10 cellular contexts compared by ENCODE assay signal in the genomic region with DNA sequence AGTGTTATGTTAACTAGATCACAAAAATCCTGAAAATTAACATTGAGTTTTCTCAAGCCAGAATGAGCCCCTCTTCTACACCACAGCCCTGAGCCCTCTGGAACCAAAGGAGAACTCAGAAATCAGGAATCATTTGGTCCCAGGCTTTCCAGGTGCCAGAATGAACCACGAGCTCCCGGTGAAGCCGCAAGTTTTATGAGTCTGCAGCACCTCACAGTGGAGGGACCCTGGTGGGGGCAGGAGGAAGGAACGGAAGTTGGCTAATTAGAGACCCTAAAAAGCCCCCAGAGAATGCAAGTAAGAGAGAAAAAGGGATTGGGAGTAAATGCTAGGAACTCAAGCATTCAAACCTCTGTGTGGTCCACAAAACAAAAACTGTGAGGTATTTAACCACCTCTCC. TPM values are rescaled to one million over a fixed set of nuclear protein-coding genes. Genes with fewer than 3 reads are reported as not detected.
A peak's percentile ranks its signal among the peaks of the same experiment; 100 is the strongest.
DNase-seq lines count a peak whose midpoint lies in the region; ATAC-seq and TF ChIP-seq lines count a peak whose summit lies in the region.
"Had no signal": no experiment of that assay in that cellular context is flagged by ENCODE, and none has a peak within 500 bp of the region (broad histone marks: within the 10 kb centered on the region; RNA-seq: fewer than 3 reads in every experiment).

No MANE protein-coding gene starts in this region.

- H3K36me3 Mint-ChIP-seq in activated naive CD8-positive, alpha-beta T cell: no peaks in the 10 kb centered on the region
- H3K36me3 Mint-ChIP-seq in activated naive CD8-positive, alpha-beta T cell treated with anti-CD3 and anti-CD28 coated beads for 36 hours: peaks cover 3% of the 10 kb centered on the region
- peaks cover 7% of the 10 kb centered on the region for H3K36me3 Mint-ChIP-seq in stimulated activated effector memory CD8-positive, alpha-beta T cell treated with anti-CD3 and anti-CD28 coated beads, Interleukin-12 subunit alpha, Interleukin-12 subunit beta, amount 100 ng/mL, for 72 hours

- WGBS in esophagus muscularis mucosa: 76% methylated on average over 4 of the region's 4 CpGs
- 79 to 87% methylated on average over 4 of the region's 4 CpGs for WGBS in thyroid gland, 2 donors

- H3K4me1 ChIP-seq in esophagus muscularis mucosa (peaks cover 0 to 7% (median 0%) of the 10 kb centered on the region in 4 donors), thyroid gland (peaks cover 1 to 8% of the 10 kb centered on the region in 2 donors)
- H3K4me1 ChIP-seq: Caco-2 had no signal

- H3K36me3 ChIP-seq in esophagus muscularis mucosa (no peaks in the 10 kb centered on the region), thyroid gland (no peaks in the 10 kb centered on the region)

- H3K9me3 ChIP-seq in esophagus muscularis mucosa: no peaks in the 10 kb centered on the region
- no peaks in the 10 kb centered on the region for H3K9me3 ChIP-seq in thyroid gland
- H3K9me3 ChIP-seq: Caco-2 had no signal

- H3K4me3 Mint-ChIP-seq in activated naive CD8-positive, alpha-beta T cell: no peak overlapping the region
- no peak overlapping the region for H3K4me3 Mint-ChIP-seq in activated naive CD8-positive, alpha-beta T cell treated with anti-CD3 and anti-CD28 coated beads for 36 hours
- no peak overlapping the region for H3K4me3 Mint-ChIP-seq in stimulated activated effector memory CD8-positive, alpha-beta T cell treated with anti-CD3 and anti-CD28 coated beads, Interleukin-12 subunit alpha, Interleukin-12 subunit beta, amount 100 ng/mL, for 72 hours
- H3K4me3 Mint-ChIP-seq: central memory CD8-positive, alpha-beta T cell had no signal

- ATAC-seq in stimulated activated effector memory CD8-positive, alpha-beta T cell treated with anti-CD3 and anti-CD28 coated beads, Interleukin-12 subunit alpha, Interleukin-12 subunit beta, amount 100 ng/mL, for 72 hours: no peak

- DNase-seq in activated naive CD8-positive, alpha-beta T cell treated with anti-CD3 and anti-CD28 coated beads for 36 hours: no peak
- DNase-seq in RPMI7951 (ENCODE audit: low read depth) (peak; percentile 30), esophagus muscularis mucosa (ENCODE audit: extremely low spot score) (no peak), thyroid gland (no peak), NCI-H345 treated with DMSO at 0.1 percent for 48 hours (lab: John Stamatoyannopoulos, UW; ENCODE audit: unreplicated experiment) (no peak), globus pallidus (ENCODE audit: low spot score) (no peak)
- DNase-seq in stimulated activated effector memory CD8-positive, alpha-beta T cell treated with anti-CD3 and anti-CD28 coated beads, Interleukin-12 subunit alpha, Interleukin-12 subunit beta, amount 100 ng/mL, for 72 hours (ENCODE audit: low spot score in 2 of 2): no peak

- no peaks in the 10 kb centered on the region for H3K27me3 Mint-ChIP-seq in activated naive CD8-positive, alpha-beta T cell
- no peaks in the 10 kb centered on the region for H3K27me3 Mint-ChIP-seq in activated naive CD8-positive, alpha-beta T cell treated with anti-CD3 and anti-CD28 coated beads for 36 hours
- H3K27me3 Mint-ChIP-seq: central memory CD8-positive, alpha-beta T cell had no signal

- peak; percentile 10 to 34 (median 30) for TF ChIP-seq CTCF in esophagus muscularis mucosa (IDR thresholded peaks at IDR 0.05)
- peak in 2 of 6 experiments; percentile 14 to 19 for TF ChIP-seq CTCF in thyroid gland (IDR thresholded peaks at IDR 0.05)

- H3K27ac ChIP-seq in esophagus muscularis mucosa (replicated peaks in 1 of 4) (no peak overlapping the region), thyroid gland (peak overlapping the region in 1 of 3 donors; percentile 56)

- H3K27me3 ChIP-seq in esophagus muscularis mucosa: no peaks in the 10 kb centered on the region
- no peaks in the 10 kb centered on the region for H3K27me3 ChIP-seq in thyroid gland

- peaks cover 33% of the 10 kb centered on the region for H3K4me1 Mint-ChIP-seq in activated naive CD8-positive, alpha-beta T cell (ENCODE audit: low read depth)
- peaks cover 43% of the 10 kb centered on the region for H3K4me1 Mint-ChIP-seq in activated naive CD8-positive, alpha-beta T cell treated with anti-CD3 and anti-CD28 coated beads for 36 hours
- H3K4me1 Mint-ChIP-seq in stimulated activated effector memory CD8-positive, alpha-beta T cell treated with anti-CD3 and anti-CD28 coated beads, Interleukin-12 subunit alpha, Interleukin-12 subunit beta, amount 100 ng/mL, for 72 hours: peaks cover 85% of the 10 kb centered on the region

- no peak for TF ChIP-seq EP300 in esophagus muscularis mucosa (IDR thresholded peaks at IDR 0.05)

- intact Hi-C loops in esophagus muscularis mucosa (cut with DNase I): no loop called here
- intact Hi-C loops in thyroid gland (cut with DNase I): no loop called here

- H3K4me3 ChIP-seq in esophagus muscularis mucosa: no peak overlapping the region
- no peak overlapping the region for H3K4me3 ChIP-seq in thyroid gland (replicated peaks in 1 of 3)

- peak overlapping the region; percentile 46 for H3K27ac Mint-ChIP-seq in activated naive CD8-positive, alpha-beta T cell
- H3K27ac Mint-ChIP-seq in activated naive CD8-positive, alpha-beta T cell treated with anti-CD3 and anti-CD28 coated beads for 36 hours: no peak overlapping the region
- H3K27ac Mint-ChIP-seq in stimulated activated effector memory CD8-positive, alpha-beta T cell treated with anti-CD3 and anti-CD28 coated beads, Interleukin-12 subunit alpha, Interleukin-12 subunit beta, amount 100 ng/mL, for 72 hours: peak overlapping the region; percentile 94

- no peaks in the 10 kb centered on the region for H3K9me3 Mint-ChIP-seq in activated naive CD8-positive, alpha-beta T cell (ENCODE audit: low read depth)
- H3K9me3 Mint-ChIP-seq in activated naive CD8-positive, alpha-beta T cell treated with anti-CD3 and anti-CD28 coated beads for 36 hours: peaks cover 2% of the 10 kb centered on the region
- H3K9me3 Mint-ChIP-seq in stimulated activated effector memory CD8-positive, alpha-beta T cell treated with anti-CD3 and anti-CD28 coated beads, Interleukin-12 subunit alpha, Interleukin-12 subunit beta, amount 100 ng/mL, for 72 hours: no peaks in the 10 kb centered on the region
- H3K9me3 Mint-ChIP-seq: central memory CD8-positive, alpha-beta T cell had no signal

- TF ChIP-seq POLR2A in esophagus muscularis mucosa (IDR thresholded peaks at IDR 0.05; ENCODE audit: low read depth) (no peak), thyroid gland (IDR thresholded peaks at IDR 0.05) (no peak)

RNA-seq across cellular contexts. Expression of a gene that starts 52.9 kb away (rescaled TPM):
- total RNA-seq in activated naive CD8-positive, alpha-beta T cell treated with anti-CD3 and anti-CD28 coated beads for 36 hours: 1 to 10 TPM; 3.1 to 3.8 TPM
- not detected in 2 replicates for total RNA-seq in RPMI7951 (2014; rRNA removed; shearing (Covaris generic))
- total RNA-seq in esophagus muscularis mucosa (not detected), thyroid gland (under 1 TPM in 1 of 4 donors, not detected in 3; 0.81 TPM)
